ENCODE assay signal across 9 cellular contexts in genomic region chr20:38164624-38165088, GRCh38. TPM values are rescaled to one million over a fixed set of nuclear protein-coding genes. Genes with fewer than 3 reads are reported as not detected.
DNase-seq lines count a peak whose midpoint lies in the region; ATAC-seq, FAIRE-seq and TF ChIP-seq lines count a peak whose summit lies in the region.
"Had no signal": no experiment of that assay in that cellular context is flagged by ENCODE, and none has a peak within 500 bp of the region (broad histone marks: within the 10 kb centered on the region; RNA-seq: fewer than 3 reads in every experiment).

No MANE protein-coding gene starts in this region.

- H3K4me3 ChIP-seq in HAP-1 (peak overlapping the region; percentile 28), kidney (ENCODE audit: low read length in 2 of 2) (peak overlapping the region; percentile 68 to 83), spleen (peak overlapping the region; percentile 29 to 70 (median 38))

- FAIRE-seq in kidney (lab: Jason Lieb, UNC) = no peak

- peak overlapping the region; percentile 42 to 72 for H3K9ac ChIP-seq in kidney (ENCODE audit: low read length in 2 of 2)

- H3K9me3 ChIP-seq in HAP-1 (no peaks in the 10 kb centered on the region), kidney (ENCODE audit: control insufficient read depth in 1 of 2, low read length in 2 of 2) (no peaks in the 10 kb centered on the region), spleen (no peaks in the 10 kb centered on the region)

- H3K36me3 ChIP-seq in HAP-1 (replicated peaks) (no peaks in the 10 kb centered on the region), kidney (ENCODE audit: control insufficient read depth in 1 of 2, insufficient read depth in 2 of 2, low read length in 2 of 2) (no peaks in the 10 kb centered on the region), spleen (peaks cover 0 to 14% (median 0%) of the 10 kb centered on the region in 6 donors)

- intact Hi-C loops in kidney (cut with DNase I) (loop anchor here (10.0 kb wide), 1 partner anchor 90 kb away; no protein-coding TSS in a partner anchor), spleen (cut with DNase I; ENCODE audit: low total_unique reads) (loop anchor here (5.0 kb wide), 1 partner anchor 92 kb away; no protein-coding TSS in a partner anchor)

- no peaks in the 10 kb centered on the region; the same call in 1 of the 2 replicates for H3K4me1 ChIP-seq in HAP-1
- peaks cover 6 to 19% of the 10 kb centered on the region in 2 donors for H3K4me1 ChIP-seq in kidney (ENCODE audit: control insufficient read depth in 1 of 2, insufficient read depth in 1 of 2, low read depth in 1 of 2, low read length in 2 of 2)
- H3K4me1 ChIP-seq in spleen = peaks cover 14 to 97% (median 64%) of the 10 kb centered on the region in 6 donors

- DNase-seq in HAP-1 (ENCODE audit: low spot score in 2 of 2) (no peak), cerebellum (ENCODE audit: low spot score) (peak; percentile 10), kidney (no peak), spleen (no peak), amygdala (lab: John Stamatoyannopoulos, UW) (no peak)
- DNase-seq in activated effector memory CD4-positive, alpha-beta T cell treated with anti-CD3 and anti-CD28 coated beads, Interleukin-2, amount 50 U/mL, for 16 hours = no peak
- DNase-seq: hippocampal formation had no signal

- 64 to 76% (median 72%) methylated on average over 11 to 14 of the region's 14 CpGs for WGBS in spleen, 5 donors

- TF ChIP-seq CTCF in kidney (IDR thresholded peaks at IDR 0.05; ENCODE audit: borderline replicate concordance, extremely low read depth, insufficient read depth) = no peak
- TF ChIP-seq CTCF in spleen (IDR thresholded peaks at IDR 0.05 in 8 of 11, conservative IDR thresholded peaks at IDR 0.05 in 3 of 11) = no peak

- no peak for TF ChIP-seq POLR2A in spleen (IDR thresholded peaks at IDR 0.05)

- H3K27ac ChIP-seq in kidney (ENCODE audit: low read depth in 2 of 2, low read length in 2 of 2) (peak overlapping the region; percentile 34 to 51), spleen (peak overlapping the region in 7 of 8 donors; percentile 29 to 88 (median 60))

- ATAC-seq in GM21619 (IDR thresholded peaks at IDR 0.05; ENCODE audit: unreplicated experiment) (no peak), GM19023 (IDR thresholded peaks at IDR 0.05; ENCODE audit: unreplicated experiment) (no peak)

- in situ Hi-C loops in HAP-1 (cut with MboI; ENCODE audit: low sequenced_read_pairs) = loop anchor here (25.0 kb wide), 1 partner anchor 102 kb away; no protein-coding TSS in a partner anchor

- H3K27me3 ChIP-seq in HAP-1 (ENCODE audit: low read depth) (no peaks in the 10 kb centered on the region), spleen (replicated peaks in 1 of 7) (peaks cover 0 to 10% (median 0%) of the 10 kb centered on the region in 7 donors)

RNA-seq across cellular contexts. Expression of gene TGM2, which starts 0.4 kb away (rescaled TPM):
- 10.8 TPM for total RNA-seq in cerebellum
- 611 TPM for total RNA-seq in kidney
- 44.6 TPM for polyA plus RNA-seq in kidney (ENCODE audit: insufficient read depth, low read depth, low replicate concordance)
- 100 to 1,000 TPM in 1 of 7 donors, 10 to 100 TPM in 6; 60.2 to 167 (median 87.6) TPM for total RNA-seq in spleen
- polyA plus RNA-seq in spleen = 10 to 100 TPM in 2 of 3 donors, 1 to 10 TPM in 1; 9.3 to 35.3 (median 19.8) TPM
